Comparison of ENCODE assay signal across 6 cellular contexts in genomic region chr12:59268295-59268809, GRCh38.
"Had no signal": no experiment of that assay in that cellular context is flagged by ENCODE, and none has a peak within 500 bp of the region (broad histone marks: within the 10 kb centered on the region; RNA-seq: fewer than 3 reads in every experiment).

No MANE protein-coding gene starts in this region.

- H3K4me3 Mint-ChIP-seq: GM23338, H9, IgD-negative memory B cell had no signal

- DNase-seq: H9, HCEC 1CT had no signal

- H3K27ac Mint-ChIP-seq: GM23338, H9, IgD-negative memory B cell had no signal

- H3K27ac ChIP-seq: HL-60 had no signal

- H2AFZ ChIP-seq: GM23338 had no signal

- H3K4me2 ChIP-seq: GM23338 had no signal

- H3K27me3 Mint-ChIP-seq: IgD-negative memory B cell had no signal

- H3K36me3 Mint-ChIP-seq: IgD-negative memory B cell had no signal

- ATAC-seq: GM23338, HepG2 had no signal

- H3K4me3 ChIP-seq: GM23338 had no signal

- H3K4me1 Mint-ChIP-seq: GM23338, H9, IgD-negative memory B cell had no signal
